ENCODE assay signal across 23 cellular contexts in genomic region chr5:34480810-34481528, GRCh38.
"Had no signal": no experiment of that assay in that cellular context is flagged by ENCODE, and none has a peak within 500 bp of the region (broad histone marks: within the 10 kb centered on the region; RNA-seq: fewer than 3 reads in every experiment).

No MANE protein-coding gene starts in this region.

- H3K27ac Mint-ChIP-seq: activated CD4-positive, alpha-beta T cell treated with anti-CD3 and anti-CD28 coated beads, Interleukin-2, amount 10 ng/mL, durations not matched to agents 7 days and 5 days; activated CD8-positive, alpha-beta T cell treated with anti-CD3 and anti-CD28 coated beads, Interleukin-2, amount 10 ng/mL, durations not matched to agents 7 days and 5 days; activated naive CD4-positive, alpha-beta T cell treated with anti-CD3 and anti-CD28 coated beads, Interleukin-2, amount 50 U/mL, for 24 hours; activated naive CD8-positive, alpha-beta T cell treated with anti-CD3 and anti-CD28 coated beads, Interleukin-2, amount 50 U/mL, for 24 hours; activated T-cell treated with anti-CD3 and anti-CD28 coated beads, Interleukin-2, amount 50 U/mL, for 72 hours; T-helper 17 cell had no signal

- DNase-seq: activated CD4-positive, alpha-beta T cell treated with anti-CD3 and anti-CD28 coated beads, Interleukin-2, amount 10 ng/mL, durations not matched to agents 7 days and 5 days; activated CD8-positive, alpha-beta memory T cell treated with anti-CD3 and anti-CD28 coated beads, Interleukin-2, amount 50 U/mL, for 48 hours; activated CD8-positive, alpha-beta T cell treated with anti-CD3 and anti-CD28 coated beads, Interleukin-2, amount 10 ng/mL, durations not matched to agents 7 days and 5 days; activated naive CD8-positive, alpha-beta T cell treated with anti-CD3 and anti-CD28 coated beads, Interleukin-2, amount 50 U/mL, for 24 hours; amniotic stem cell; body of pancreas; central memory CD4-positive, alpha-beta T cell; MG63; MV-4-11; NCI-H1092 treated with DMSO at 0.1 percent for 48 hours; NCI-H1417 treated with DMSO at 0.1 percent for 48 hours; NCI-H1694; NCI-H2029; NCI-H2107; NCI-H345; NCI-H510A; NCI-H526 treated with DMSO at 0.1 percent for 48 hours; NCI-H82; SIG-M5; T-helper 17 cell had no signal

- H3K27me3 ChIP-seq: ascending aorta, body of pancreas, MG63 had no signal

- H3K36me3 Mint-ChIP-seq: activated naive CD4-positive, alpha-beta T cell treated with anti-CD3 and anti-CD28 coated beads, Interleukin-2, amount 50 U/mL, for 24 hours had no signal

- H3K4me1 Mint-ChIP-seq: activated CD4-positive, alpha-beta T cell treated with anti-CD3 and anti-CD28 coated beads, Interleukin-2, amount 10 ng/mL, durations not matched to agents 7 days and 5 days; activated naive CD4-positive, alpha-beta T cell treated with anti-CD3 and anti-CD28 coated beads, Interleukin-2, amount 50 U/mL, for 24 hours had no signal

- H3K9me3 Mint-ChIP-seq: activated CD4-positive, alpha-beta T cell treated with anti-CD3 and anti-CD28 coated beads, Interleukin-2, amount 10 ng/mL, durations not matched to agents 7 days and 5 days; activated naive CD4-positive, alpha-beta T cell treated with anti-CD3 and anti-CD28 coated beads, Interleukin-2, amount 50 U/mL, for 24 hours; activated naive CD8-positive, alpha-beta T cell treated with anti-CD3 and anti-CD28 coated beads, Interleukin-2, amount 50 U/mL, for 24 hours; activated T-cell treated with anti-CD3 and anti-CD28 coated beads, Interleukin-2, amount 50 U/mL, for 72 hours had no signal

- H3K4me1 ChIP-seq: ascending aorta had no signal

- H3K27ac ChIP-seq: ascending aorta had no signal

- H3K4me3 Mint-ChIP-seq: activated CD4-positive, alpha-beta T cell treated with anti-CD3 and anti-CD28 coated beads, Interleukin-2, amount 10 ng/mL, durations not matched to agents 7 days and 5 days; activated CD8-positive, alpha-beta T cell treated with anti-CD3 and anti-CD28 coated beads, Interleukin-2, amount 10 ng/mL, durations not matched to agents 7 days and 5 days; activated naive CD4-positive, alpha-beta T cell treated with anti-CD3 and anti-CD28 coated beads, Interleukin-2, amount 50 U/mL, for 24 hours; activated naive CD8-positive, alpha-beta T cell treated with anti-CD3 and anti-CD28 coated beads, Interleukin-2, amount 50 U/mL, for 24 hours; activated T-cell treated with anti-CD3 and anti-CD28 coated beads, Interleukin-2, amount 50 U/mL, for 72 hours; T-helper 17 cell had no signal

- H3K4me3 ChIP-seq: ascending aorta, body of pancreas, MG63 had no signal

- H3K36me3 ChIP-seq: ascending aorta, MG63 had no signal

- H3K9me3 ChIP-seq: ascending aorta, body of pancreas had no signal
